16 cellular contexts compared by ENCODE assay signal in genomic region chr9:124778575-124779367, GRCh38. TPM values are rescaled to one million over a fixed set of nuclear protein-coding genes. Genes with fewer than 3 reads are reported as not detected.
DNase-seq lines count a peak whose midpoint lies in the region; ATAC-seq, FAIRE-seq and TF ChIP-seq lines count a peak whose summit lies in the region.
"Had no signal": no experiment of that assay in that cellular context is flagged by ENCODE, and none has a peak within 500 bp of the region (broad histone marks: within the 10 kb centered on the region; RNA-seq: fewer than 3 reads in every experiment).

No MANE protein-coding gene starts in this region.

- 69% methylated on average over 11 of the region's 11 CpGs for WGBS in A549 (ENCODE audit: missing lambda C conversion rate)
- WGBS in HUES64: 81% methylated on average over 10 of the region's 11 CpGs
- 87% methylated on average over 11 of the region's 11 CpGs; no CpG with 5 or more reads in 1 of the 2 experiments for WGBS in H1 (ENCODE audit: extremely low coverage in 1 of 2, insufficient coverage in 1 of 2, insufficient read length in 1 of 2, insufficient replicate concordance in 2 of 2, low coverage in 1 of 2, low lambda C conversion rate in 2 of 2, missing lambda C conversion rate in 1 of 2), 2 experiments
- no CpG with 5 or more reads among the region's 11 CpGs for WGBS in neuronal stem cell (ENCODE audit: extremely low coverage in 2 of 2, insufficient read length in 2 of 2, insufficient replicate concordance in 1 of 2), 2 donors

- TF ChIP-seq POLR2A in A549 (IDR thresholded peaks at IDR 0.05; ENCODE audit: low read length) (no peak), H1 (IDR thresholded peaks at IDR 0.05; ENCODE audit: control extremely low read depth in 1 of 2, low read depth in 2 of 2, low read length in 2 of 2) (no peak)

- H2AK5ac ChIP-seq in H1 (ENCODE audit: low read depth, low read length) (peak overlapping the region; percentile 68), neuronal stem cell (ENCODE audit: low read depth, low read length) (no peak overlapping the region)

- no peak overlapping the region for H2AFZ ChIP-seq in H1 (ENCODE audit: low read length)
- peak overlapping the region; percentile 89 for H2AFZ ChIP-seq in neuronal stem cell (ENCODE audit: low read length)

- TF ChIP-seq RAD21 in A549 (conservative IDR thresholded peaks at IDR 0.05 in 1 of 2, IDR thresholded peaks at IDR 0.05 in 1 of 2) (no peak), H1 (IDR thresholded peaks at IDR 0.05 in 1 of 2, conservative IDR thresholded peaks at IDR 0.05 in 1 of 2; ENCODE audit: low read depth in 2 of 2, low read length in 2 of 2) (no peak)

- ATAC-seq in A549 (peak; percentile 2 to 4; a peak in 1 of 6 replicates), GM21737 (IDR thresholded peaks at IDR 0.05; ENCODE audit: unreplicated experiment) (no peak)

- DNase-seq in A549 (ENCODE audit: low read depth in 1 of 2, low spot score in 1 of 2): no peak
- peak in 1 of 2 experiments; percentile 34 for DNase-seq in H1 (ENCODE audit: low read depth in 1 of 2, low spot score in 2 of 2)
- DNase-seq in neuronal stem cell (ENCODE audit: low spot score): no peak
- no peak for DNase-seq in C1 segment of cervical spinal cord (lab: John Stamatoyannopoulos, UW)
- no peak for DNase-seq in kidney glomerular epithelial cell (lab: John Stamatoyannopoulos, UW)
- DNase-seq in globus pallidus (ENCODE audit: low spot score): no peak
- DNase-seq: activated CD4-positive, alpha-beta T cell treated with anti-CD3 and anti-CD28 coated beads, Interleukin-2, amount 10 ng/mL, durations not matched to agents 24 days and 14 days; activated naive CD4-positive, alpha-beta T cell treated with anti-CD3 and anti-CD28 coated beads, Interleukin-2, amount 10 ng/mL, durations not matched to agents 7 days and 5 days; cortex of kidney; NCI-H1436; NCI-H774; SW 1271; upper lobe of left lung had no signal

- H3K4me1 ChIP-seq in A549 (peaks cover 58% of the 10 kb centered on the region), HUES64 (ENCODE audit: insufficient read depth, low read length) (peaks cover 15% of the 10 kb centered on the region), H1 (replicated peaks in 1 of 4; ENCODE audit: control insufficient read depth in 3 of 4, insufficient read depth in 4 of 4, low read length in 3 of 4) (peaks cover 8 to 19% (median 15%) of the 10 kb centered on the region in 4 experiments), neuronal stem cell (ENCODE audit: control insufficient read depth in 2 of 2, insufficient read depth in 1 of 2, low read depth in 1 of 2, low read length in 2 of 2) (peaks cover 14 to 20% of the 10 kb centered on the region in 2 donors)

- no peaks in the 10 kb centered on the region for H3K36me3 ChIP-seq in HUES64 (ENCODE audit: insufficient read depth, low read length)
- no peaks in the 10 kb centered on the region for H3K36me3 ChIP-seq in H1 (ENCODE audit: control insufficient read depth in 2 of 4, insufficient read depth in 4 of 4, low read length in 3 of 4)
- no peaks in the 10 kb centered on the region for H3K36me3 ChIP-seq in neuronal stem cell (replicated peaks in 1 of 2; ENCODE audit: control insufficient read depth in 2 of 2, insufficient read depth in 2 of 2, low read length in 2 of 2)
- H3K36me3 ChIP-seq: upper lobe of left lung had no signal

- no peaks in the 10 kb centered on the region for H3K79me2 ChIP-seq in H1 (ENCODE audit: control insufficient read depth in 1 of 2, insufficient read depth in 2 of 2, low read length in 2 of 2)

- H2BK5ac ChIP-seq in H1 (ENCODE audit: low read depth, low read length) (peak overlapping the region; percentile 5; the same call in 1 of the 2 replicates), neuronal stem cell (ENCODE audit: low read length) (no peak overlapping the region)

- H2BK15ac ChIP-seq in H1 (ENCODE audit: low read length): no peak overlapping the region; the same call in 1 of the 2 replicates
- no peak overlapping the region for H2BK15ac ChIP-seq in neuronal stem cell (ENCODE audit: low read length)

- H3K27me3 ChIP-seq in HUES64 (ENCODE audit: insufficient read depth, low read length) (peaks cover 22% of the 10 kb centered on the region), H1 (replicated peaks in 1 of 4; ENCODE audit: control insufficient read depth in 3 of 4, extremely low read depth in 1 of 4, insufficient read depth in 3 of 4, low read length in 3 of 4) (peaks cover 0 to 10% (median 6%) of the 10 kb centered on the region in 4 experiments; a peak in 6 of 7 replicates), neuronal stem cell (ENCODE audit: control insufficient read depth in 3 of 3, insufficient read depth in 3 of 3, low read depth in 1 of 3, low read length in 3 of 3) (peaks cover 0 to 35% (median 22%) of the 10 kb centered on the region in 3 experiments)

- H4K91ac ChIP-seq in H1 (replicated peaks; ENCODE audit: insufficient read length, low read length): peak overlapping the region; percentile 71
- no peak overlapping the region for H4K91ac ChIP-seq in neuronal stem cell (ENCODE audit: low read depth, low read length, poor library complexity)

- H2BK20ac ChIP-seq in H1 (ENCODE audit: low read length): peak overlapping the region; percentile 75

- FAIRE-seq in A549 (lab: Jason Lieb, UNC) (no peak), H1 (lab: Jason Lieb, UNC) (no peak)

- POLR2A ChIA-PET in A549 (lab: Yijun Ruan, JAX) (interaction anchor here (0.8 to 2.1 kb wide), 8 partner anchors 8 to 120 kb away, joined by 3 to 12 read pairs (median 5); partner anchors contain the start of genes ARPC5L, NR6A1, RPL35 and WDR38), H1 (lab: Charles Lee; ENCODE audit: partially characterized antibody) (interaction anchor here (0.6 to 13.5 kb wide), 15 partner anchors 8 to 77 kb away, joined by 3 to 396 read pairs (median 5); partner anchors contain the start of genes ARPC5L, NR6A1, RPL35 and WDR38)

- peak overlapping the region; percentile 59 for H3K4me2 ChIP-seq in A549
- peak overlapping the region; percentile 42 to 60; a peak in 3 of 4 replicates for H3K4me2 ChIP-seq in H1 (ENCODE audit: insufficient read depth in 1 of 2, low read depth in 2 of 2, low read length in 2 of 2)
- H3K4me2 ChIP-seq in neuronal stem cell (ENCODE audit: insufficient read depth, low read length, poor library complexity, severe bottlenecking): peak overlapping the region; percentile 27

- H2BK12ac ChIP-seq in H1 (ENCODE audit: low read depth, low read length) (peak overlapping the region; percentile 96), neuronal stem cell (ENCODE audit: low read length) (no peak overlapping the region)

- TF ChIP-seq EP300 in A549 (IDR thresholded peaks at IDR 0.05) (no peak), H1 (IDR thresholded peaks at IDR 0.05; ENCODE audit: borderline replicate concordance in 1 of 2, low read depth in 2 of 2, low read length in 2 of 2) (no peak)

- H3K4me3 ChIP-seq in A549 (0 out of 3 replicates have a peak overlapping the region, but pooled peaks have one; percentile 4), HUES64 (ENCODE audit: low read length) (no peak overlapping the region), H1 (ENCODE audit: extremely low read depth in 1 of 4, insufficient read depth in 2 of 4, low read depth in 3 of 4, low read length in 4 of 4) (no peak overlapping the region; a peak in 1 of 8 replicates), neuronal stem cell (ENCODE audit: low read length in 2 of 2) (no peak overlapping the region)
- H3K4me3 ChIP-seq: lung, upper lobe of left lung had no signal

- H3K4ac ChIP-seq in H1 (replicated peaks; ENCODE audit: insufficient read length, low read depth, low read length) (peak overlapping the region; percentile 40), neuronal stem cell (ENCODE audit: low read length) (no peak overlapping the region)

- H3K9ac ChIP-seq in HUES64 (ENCODE audit: low read depth, low read length) (peak overlapping the region; percentile 11; the same call in 1 of the 2 replicates), H1 (replicated peaks in 1 of 4; ENCODE audit: extremely low read depth in 1 of 4, low read depth in 3 of 4, low read length in 3 of 4) (no peak overlapping the region), neuronal stem cell (ENCODE audit: low read depth, low read length, poor library complexity) (no peak overlapping the region)

- peaks cover 6% of the 10 kb centered on the region; the same call in 1 of the 2 replicates for H3K23me2 ChIP-seq in H1 (ENCODE audit: low read depth, low read length)

- H3K14ac ChIP-seq in H1 (ENCODE audit: insufficient read length): no peak overlapping the region
- no peak overlapping the region for H3K14ac ChIP-seq in neuronal stem cell (ENCODE audit: low read length)

- H2BK120ac ChIP-seq in H1 (replicated peaks; ENCODE audit: low read depth, low read length) (peak overlapping the region; percentile 56), neuronal stem cell (ENCODE audit: low read depth, low read length) (no peak overlapping the region)

- H3K9me3 ChIP-seq in A549: no peaks in the 10 kb centered on the region
- no peaks in the 10 kb centered on the region for H3K9me3 ChIP-seq in HUES64 (ENCODE audit: insufficient read depth, low read depth, low read length)
- H3K9me3 ChIP-seq in H1 (ENCODE audit: insufficient read depth in 2 of 2, low read depth in 1 of 2, low read length in 1 of 2): no peaks in the 10 kb centered on the region
- no peaks in the 10 kb centered on the region for H3K9me3 ChIP-seq in neuronal stem cell (replicated peaks in 1 of 2; ENCODE audit: control insufficient read depth in 2 of 2, insufficient read depth in 1 of 2, low read depth in 1 of 2, low read length in 2 of 2)
- H3K9me3 ChIP-seq: upper lobe of left lung had no signal

- H4K20me1 ChIP-seq in H1 (replicated peaks in 1 of 2; ENCODE audit: control insufficient read depth in 1 of 2, insufficient read depth in 2 of 2, low read length in 2 of 2): no peaks in the 10 kb centered on the region

- H4K5ac ChIP-seq in H1 (ENCODE audit: insufficient read length, low read depth, low read length): no peak overlapping the region

- H4K8ac ChIP-seq in H1 (ENCODE audit: extremely low read depth, insufficient read depth, low read length): no peak overlapping the region
- no peak overlapping the region for H4K8ac ChIP-seq in neuronal stem cell (ENCODE audit: low read depth, low read length)

- H3K23ac ChIP-seq in H1 (ENCODE audit: insufficient read length) (no peak overlapping the region), neuronal stem cell (ENCODE audit: low read depth, low read length, poor library complexity) (no peak overlapping the region)

- H3K56ac ChIP-seq in H1 (replicated peaks; ENCODE audit: insufficient read length, low read depth, low read length): no peak overlapping the region

- peak overlapping the region; percentile 7 for H3K18ac ChIP-seq in H1 (ENCODE audit: extremely low read depth, low read length)
- no peak overlapping the region for H3K18ac ChIP-seq in neuronal stem cell (ENCODE audit: low read length)

- CTCF ChIA-PET in A549 (lab: Yijun Ruan, JAX) (interaction anchor here (0.5 to 37.7 kb wide), 4 partner anchors 21 to 596 kb away, joined by 3 to 2512 read pairs (median 394); partner anchors contain the start of genes ARPC5L, RPL35 and WDR38), H1 (lab: Charles Lee; ENCODE audit: partially characterized antibody) (interaction anchor here (0.6 to 17.6 kb wide), 17 partner anchors 8 to 227 kb away, joined by 3 to 1300 read pairs (median 4); partner anchors contain the start of genes ARPC5L, NR6A1, RPL35 and WDR38)

- H3K27ac ChIP-seq in A549 (peak overlapping the region; percentile 61 to 79), HUES64 (ENCODE audit: low read depth, low read length) (peak overlapping the region; percentile 77), H1 (ENCODE audit: low read depth, low read length) (no peak overlapping the region), neuronal stem cell (replicated peaks; ENCODE audit: low read length) (no peak overlapping the region)

- no peaks in the 10 kb centered on the region for H3K79me1 ChIP-seq in H1 (ENCODE audit: low read depth, low read length)
- no peaks in the 10 kb centered on the region for H3K79me1 ChIP-seq in neuronal stem cell (ENCODE audit: low read depth, low read length)

- TF ChIP-seq CTCF in A549 (IDR thresholded peaks at IDR 0.05): no peak
- no peak for TF ChIP-seq CTCF in H1 (IDR thresholded peaks at IDR 0.05; ENCODE audit: control extremely low read depth in 1 of 3, insufficient read depth in 1 of 3, low read depth in 1 of 3, low read length in 3 of 3)

RNA-seq across cellular contexts. Expression of gene OLFML2A, which starts 1.8 kb away (rescaled TPM):
- polyA plus RNA-seq in A549 (2011; rRNA removed) (8.2 and 11.8 TPM in 2 replicates), A549 (2017; fragmentation: RNase III; extraction: RNeasy Plus Mini Kit Qiagen cat#74134 plus additional on column Dnase treatment) (11.3 to 16.2 TPM (median 14.5 TPM) in 3 replicates), H1 (2011; rRNA removed) (7.8 and 8.7 TPM in 2 replicates)
- 6.8 and 12.1 TPM in 2 replicates for polyA plus RNA-seq in A549 (2012; cell fraction: cytosol; rRNA removed)
- 14.9 and 16.6 TPM in 2 replicates for polyA plus RNA-seq in A549 (2012; cell fraction: nucleus; rRNA removed)
- polyA minus RNA-seq in A549 (2011; rRNA and poly(A)+ RNA removed): 10.8 and 11.7 TPM in 2 replicates
- polyA plus RNA-seq in HUES64 (2013, experiment 1 of 2): 4.2 TPM
- 5.8 TPM for polyA plus RNA-seq in HUES64 (2013, experiment 2 of 2)
- total RNA-seq in H1 (2021; fragmentation: NEBNext Ultra II Directional; extraction: Animal tissue kit (Norgen Biotek cat#: 25700)): 11.4 and 11.5 TPM in 2 replicates
- 4.7 TPM for polyA plus RNA-seq in H1 (2011; cell fraction: cytosol; rRNA removed)
- polyA plus RNA-seq in H1 (2011; cell fraction: nucleus; rRNA removed): 5.7 TPM
- polyA plus RNA-seq in H1 (2012, experiment 1 of 2): 5.8 to 9.0 TPM (median 7.0 TPM) in 4 replicates
- polyA plus RNA-seq in H1 (2012, experiment 2 of 2): 6.6 TPM
- polyA plus RNA-seq in H1 (2013, experiment 1 of 2): 15.9 TPM
- 14.8 TPM for polyA plus RNA-seq in H1 (2013, experiment 2 of 2)
- 5.5 and 6.7 TPM in 2 replicates for polyA minus RNA-seq in H1 (2011; rRNA and poly(A)+ RNA removed)
- polyA minus RNA-seq in H1 (2011; cell fraction: cytosol; rRNA and poly(A)+ RNA removed): 14.4 TPM
- polyA minus RNA-seq in H1 (2011; cell fraction: nucleus; rRNA and poly(A)+ RNA removed): 5.1 TPM
- 3.4 TPM for polyA plus RNA-seq in neuronal stem cell (2013, experiment 1 of 2)
- 3.6 TPM for polyA plus RNA-seq in neuronal stem cell (2013, experiment 2 of 2)
- total RNA-seq: activated CD4-positive, alpha-beta T cell treated with anti-CD3 and anti-CD28 coated beads, Interleukin-2, amount 10 ng/mL, durations not matched to agents 24 days and 14 days had no signal

RNA-seq across cellular contexts. Expression of gene NR6A1, which starts 7.7 kb away (rescaled TPM):
- polyA plus RNA-seq in A549 (2011; rRNA removed): 3.3 and 4.1 TPM in 2 replicates
- polyA plus RNA-seq in A549 (2012; cell fraction: cytosol; rRNA removed): 1.1 and 1.3 TPM in 2 replicates
- polyA plus RNA-seq in A549 (2012; cell fraction: nucleus; rRNA removed): 4.7 and 6.2 TPM in 2 replicates
- 1.7 to 1.8 TPM (median 1.7 TPM) in 3 replicates for polyA plus RNA-seq in A549 (2017; fragmentation: RNase III; extraction: RNeasy Plus Mini Kit Qiagen cat#74134 plus additional on column Dnase treatment)
- 9.3 and 15.1 TPM in 2 replicates for polyA minus RNA-seq in A549 (2011; rRNA and poly(A)+ RNA removed)
- 126 TPM for polyA plus RNA-seq in HUES64 (2013, experiment 1 of 2)
- polyA plus RNA-seq in HUES64 (2013, experiment 2 of 2): 126 TPM
- total RNA-seq in H1 (2021; fragmentation: NEBNext Ultra II Directional; extraction: Animal tissue kit (Norgen Biotek cat#: 25700)): 232 and 237 TPM in 2 replicates
- 77.0 and 93.2 TPM in 2 replicates for polyA plus RNA-seq in H1 (2011; rRNA removed)
- polyA plus RNA-seq in H1 (2011; cell fraction: cytosol; rRNA removed): 72.8 TPM
- 59.1 TPM for polyA plus RNA-seq in H1 (2011; cell fraction: nucleus; rRNA removed)
- 99.2 to 116 TPM (median 108 TPM) in 4 replicates for polyA plus RNA-seq in H1 (2012, experiment 1 of 2)
- polyA plus RNA-seq in H1 (2012, experiment 2 of 2): 69.6 TPM
- polyA plus RNA-seq in H1 (2013, experiment 1 of 2): 88.5 TPM
- 92.9 TPM for polyA plus RNA-seq in H1 (2013, experiment 2 of 2)
- 505 and 571 TPM in 2 replicates for polyA minus RNA-seq in H1 (2011; rRNA and poly(A)+ RNA removed)
- polyA minus RNA-seq in H1 (2011; cell fraction: cytosol; rRNA and poly(A)+ RNA removed): 196 TPM
- 104 TPM for polyA minus RNA-seq in H1 (2011; cell fraction: nucleus; rRNA and poly(A)+ RNA removed)
- polyA plus RNA-seq in neuronal stem cell (2013, experiment 1 of 2): 109 TPM
- polyA plus RNA-seq in neuronal stem cell (2013, experiment 2 of 2): 113 TPM

Comparison
In these comparisons a context has a peak if more than half of its experiments do, and no peak if none do; other contexts are left out.
1. H3K27ac ChIP-seq: peak in A549 (2 of 2) and HUES64 (single experiment); none in H1 (single experiment) and neuronal stem cell (single experiment).
2. RNA of gene NR6A1, which starts 7.7 kb away (polyA plus RNA-seq): 59.1 to 116 TPM in H1; 1.1 to 6.2 TPM in A549; every median in the first group is over 4 times any median in the second.
3. Of the 18 proteins assayed by ChIP-seq in both H1 and A549: peak only in H1: none; only in A549: none; in both: KDM1A; in neither: 15; mixed calls (peak in some experiments, not most) for 2.
4. Peak in every context shown above with its lines, with median percentiles within 50 percentile points of each other: H3K4me2 ChIP-seq.